Comparison of ENCODE assay signal across 8 cellular contexts in genomic region chr1:44807364-44808062, GRCh38. TPM values are rescaled to one million over a fixed set of nuclear protein-coding genes. Genes with fewer than 3 reads are reported as not detected.
A peak's percentile ranks its signal among the peaks of the same experiment; 100 is the strongest.
DNase-seq lines count a peak whose midpoint lies in the region; ATAC-seq and TF ChIP-seq lines count a peak whose summit lies in the region.

No MANE protein-coding gene starts in this region.

- H3K9me3 ChIP-seq in ES-I3 (ENCODE audit: control insufficient read depth, insufficient read depth, low read length): no peaks in the 10 kb centered on the region
- no peaks in the 10 kb centered on the region for H3K9me3 ChIP-seq in endodermal cell (ENCODE audit: control insufficient read depth, low read length)

- H3K27me3 Mint-ChIP-seq in endodermal cell (ENCODE audit: insufficient read depth) (peaks cover 5% of the 10 kb centered on the region), memory B cell (no peaks in the 10 kb centered on the region)

- H3K4me1 Mint-ChIP-seq in endodermal cell (peaks cover 33% of the 10 kb centered on the region), memory B cell (peaks cover 52% of the 10 kb centered on the region)

- peak overlapping the region; percentile 87 for H3K27ac ChIP-seq in endodermal cell (ENCODE audit: low read depth, low read length)

- no peaks in the 10 kb centered on the region for H3K27me3 ChIP-seq in endodermal cell (ENCODE audit: control insufficient read depth, insufficient read depth, low read length, poor library complexity, severe bottlenecking)

- H3K4me3 Mint-ChIP-seq in endodermal cell (peak overlapping the region; percentile 51), memory B cell (peak overlapping the region; percentile 71)

- 38 to 58% methylated on average over 8 to 16 of the region's 16 CpGs for WGBS in endodermal cell (ENCODE audit: insufficient coverage in 1 of 2, insufficient read length in 1 of 2), 2 experiments

- H3K27ac Mint-ChIP-seq in endodermal cell: peak overlapping the region; percentile 99
- peak overlapping the region; percentile 97 for H3K27ac Mint-ChIP-seq in memory B cell

- H3K4me3 ChIP-seq in endodermal cell (ENCODE audit: low read length): no peak overlapping the region

- ATAC-seq in HG02763 (IDR thresholded peaks at IDR 0.05; ENCODE audit: unreplicated experiment): peak; percentile 33
- peak; percentile 61 for ATAC-seq in memory B cell (ENCODE audit: low read depth)

- H3K9ac ChIP-seq in ES-I3 (ENCODE audit: low read depth, low read length) (peak overlapping the region; percentile 39), endodermal cell (ENCODE audit: extremely low read depth, low read length, poor library complexity, severe bottlenecking) (peak overlapping the region; percentile 59)

- peaks cover 19% of the 10 kb centered on the region for H3K36me3 ChIP-seq in ES-I3 (ENCODE audit: insufficient read depth, low read length)
- peaks cover 27% of the 10 kb centered on the region for H3K36me3 ChIP-seq in endodermal cell (ENCODE audit: control insufficient read depth, insufficient read depth, low read length)

- no peaks in the 10 kb centered on the region for H3K9me3 Mint-ChIP-seq in endodermal cell
- H3K9me3 Mint-ChIP-seq in memory B cell: no peaks in the 10 kb centered on the region

- H3K4me1 ChIP-seq in ES-I3 (ENCODE audit: insufficient read depth, low read length) (peaks cover 44% of the 10 kb centered on the region), endodermal cell (ENCODE audit: control insufficient read depth, insufficient read depth, low read length) (peaks cover 35% of the 10 kb centered on the region)

- H3K36me3 Mint-ChIP-seq in endodermal cell (ENCODE audit: low read depth) (peaks cover 9% of the 10 kb centered on the region), memory B cell (peaks cover 11% of the 10 kb centered on the region)

- DNase-seq in NOMO-1 treated with dmso at 0.1 percent for 144 hours (lab: John Stamatoyannopoulos, UW; ENCODE audit: unreplicated experiment) (peak; percentile 94), endodermal cell (peak; percentile 98), memory B cell (ENCODE audit: low spot score in 2 of 2) (peak in 1 of 2 donors; percentile 50), cerebellum (ENCODE audit: low spot score) (no peak)
- DNase-seq in activated CD8-positive, alpha-beta memory T cell treated with anti-CD3 and anti-CD28 coated beads, Interleukin-2, amount 50 U/mL, for 24 hours (ENCODE audit: extremely low read depth): peak; percentile 79
- DNase-seq in stimulated activated CD8-positive, alpha-beta memory T cell treated with anti-CD3 and anti-CD28 coated beads, Interleukin-12 subunit alpha, Interleukin-12 subunit beta, amount 100 ng/mL, for 4 hours (ENCODE audit: low read depth): peak; percentile 76

- no peak for TF ChIP-seq CTCF in endodermal cell (conservative IDR thresholded peaks at IDR 0.05)

RNA-seq across cellular contexts. Expression of gene DYNLT4, which starts 0.4 kb away (rescaled TPM):
- total RNA-seq in endodermal cell: under 1 TPM in 1 of 2 donors, not detected in 1; 0.64 TPM
- not detected for polyA plus RNA-seq in endodermal cell (2013, experiment 1 of 2)
- not detected for polyA plus RNA-seq in endodermal cell (2013, experiment 2 of 2)
- total RNA-seq in cerebellum: not detected

RNA-seq across cellular contexts. Expression of gene BTBD19, which starts 0.8 kb away (rescaled TPM):
- total RNA-seq in endodermal cell: 1 to 10 TPM; 7.4 to 7.9 TPM
- 3.2 TPM for polyA plus RNA-seq in endodermal cell (2013, experiment 1 of 2)
- polyA plus RNA-seq in endodermal cell (2013, experiment 2 of 2): 3.9 TPM
- total RNA-seq in cerebellum: 2.4 TPM

RNA-seq across cellular contexts. Expression of gene PLK3, which starts 7.3 kb away (rescaled TPM):
- total RNA-seq in endodermal cell: 1 to 10 TPM; 3.3 to 9.0 TPM
- 27.1 TPM for polyA plus RNA-seq in endodermal cell (2013, experiment 1 of 2)
- polyA plus RNA-seq in endodermal cell (2013, experiment 2 of 2): 21.7 TPM
- 14.3 TPM for total RNA-seq in cerebellum

RNA-seq across cellular contexts. Expression of gene BEST4, which starts 19.5 kb away (rescaled TPM):
- total RNA-seq in endodermal cell (1 to 10 TPM; 1.6 to 2.3 TPM), cerebellum (0.27 TPM)
- polyA plus RNA-seq in endodermal cell (2013, experiment 1 of 2): 0.89 TPM
- 0.99 TPM for polyA plus RNA-seq in endodermal cell (2013, experiment 2 of 2)

RNA-seq across cellular contexts. Expression of gene RPS8, which starts 32.2 kb away (rescaled TPM):
- 1,000 to 10,000 TPM; 2,014 to 2,050 TPM for total RNA-seq in endodermal cell
- polyA plus RNA-seq in endodermal cell (2013, experiment 1 of 2): 2,479 TPM
- polyA plus RNA-seq in endodermal cell (2013, experiment 2 of 2): 2,415 TPM
- total RNA-seq in cerebellum: 658 TPM
